ENCODE assay signal across 1 cellular context in genomic region chr2:224925066-224925821, GRCh38.
TF ChIP-seq lines count a peak whose summit lies in the region.

No MANE protein-coding gene starts in this region.

TF ChIP-seq in GM12878, 131 proteins besides CTCF, POLR2A, EP300 and RAD21 (continued from another document):
- peak; percentile 61 for TF ChIP-seq NR2F1 (conservative IDR thresholded peaks at IDR 0.05)
- TF ChIP-seq MEF2A (IDR thresholded peaks at IDR 0.05; ENCODE audit: insufficient read depth, low read depth, low read length) = no peak
- TF ChIP-seq RUNX3 (IDR thresholded peaks at IDR 0.05; ENCODE audit: low read length) = peak; percentile 73
- no peak for TF ChIP-seq NBN (IDR thresholded peaks at IDR 0.05)
- TF ChIP-seq MYB (IDR thresholded peaks at IDR 0.05; ENCODE audit: borderline replicate concordance, low read depth, low read length) = no peak
TF ChIP-seq in GM12878: peak in this region for 10.
